ENCODE assay signal across 1 cellular context in the genomic region with DNA sequence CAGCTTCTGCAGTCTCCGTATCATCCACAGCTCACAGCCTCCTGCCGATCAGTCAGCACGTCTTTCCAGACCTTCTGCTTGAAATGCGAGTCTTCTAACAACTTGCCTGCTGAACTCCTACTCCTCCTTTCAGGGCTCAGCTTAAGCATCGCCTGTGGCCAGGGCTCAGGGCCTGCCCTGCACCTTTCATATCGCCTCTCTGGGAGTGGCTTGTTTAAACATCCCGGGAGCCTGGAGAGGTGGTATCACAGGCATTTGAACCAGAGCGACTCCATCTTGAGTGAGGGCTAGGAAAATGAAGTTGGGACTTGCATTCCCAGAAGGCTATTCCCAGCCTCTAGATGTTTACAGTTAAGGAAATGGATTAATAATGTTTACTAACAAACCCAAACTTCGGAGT.
TF ChIP-seq lines count a peak whose summit lies in the region.

No MANE protein-coding gene starts in this region.

TF ChIP-seq in K562, 482 proteins besides CTCF, POLR2A, EP300 and RAD21 (continued from another document and continues in another):
- TF ChIP-seq, protein P1, sequence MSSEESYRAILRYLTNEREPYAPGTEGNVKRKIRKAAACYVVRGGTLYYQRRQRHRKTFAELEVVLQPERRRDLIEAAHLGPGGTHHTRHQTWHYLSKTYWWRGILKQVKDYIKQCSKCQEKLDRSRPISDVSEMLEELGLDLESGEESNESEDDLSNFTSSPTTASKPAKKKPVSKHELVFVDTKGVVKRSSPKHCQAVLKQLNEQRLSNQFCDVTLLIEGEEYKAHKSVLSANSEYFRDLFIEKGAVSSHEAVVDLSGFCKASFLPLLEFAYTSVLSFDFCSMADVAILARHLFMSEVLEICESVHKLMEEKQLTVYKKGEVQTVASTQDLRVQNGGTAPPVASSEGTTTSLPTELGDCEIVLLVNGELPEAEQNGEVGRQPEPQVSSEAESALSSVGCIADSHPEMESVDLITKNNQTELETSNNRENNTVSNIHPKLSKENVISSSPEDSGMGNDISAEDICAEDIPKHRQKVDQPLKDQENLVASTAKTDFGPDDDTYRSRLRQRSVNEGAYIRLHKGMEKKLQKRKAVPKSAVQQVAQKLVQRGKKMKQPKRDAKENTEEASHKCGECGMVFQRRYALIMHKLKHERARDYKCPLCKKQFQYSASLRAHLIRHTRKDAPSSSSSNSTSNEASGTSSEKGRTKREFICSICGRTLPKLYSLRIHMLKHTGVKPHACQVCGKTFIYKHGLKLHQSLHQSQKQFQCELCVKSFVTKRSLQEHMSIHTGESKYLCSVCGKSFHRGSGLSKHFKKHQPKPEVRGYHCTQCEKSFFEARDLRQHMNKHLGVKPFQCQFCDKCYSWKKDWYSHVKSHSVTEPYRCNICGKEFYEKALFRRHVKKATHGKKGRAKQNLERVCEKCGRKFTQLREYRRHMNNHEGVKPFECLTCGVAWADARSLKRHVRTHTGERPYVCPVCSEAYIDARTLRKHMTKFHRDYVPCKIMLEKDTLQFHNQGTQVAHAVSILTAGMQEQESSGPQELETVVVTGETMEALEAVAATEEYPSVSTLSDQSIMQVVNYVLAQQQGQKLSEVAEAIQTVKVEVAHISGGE (CRISPR knock-in tag; IDR thresholded peaks at IDR 0.05) = peak in 1 of 3 experiments; percentile 17; a peak in 1 of 6 replicates
- TF ChIP-seq ZKSCAN1 (IDR thresholded peaks at IDR 0.05; ENCODE audit: low read depth, low read length) (no peak), E2F1 (CRISPR knock-in tag; IDR thresholded peaks at IDR 0.05) (no peak), GATAD2A (IDR thresholded peaks at IDR 0.05) (no peak), ZNF551 (CRISPR knock-in tag; IDR thresholded peaks at IDR 0.05) (no peak), HDGF (IDR thresholded peaks at IDR 0.05) (no peak), EP400 (IDR thresholded peaks at IDR 0.05) (no peak), SNIP1 (IDR thresholded peaks at IDR 0.05; ENCODE audit: low read depth) (no peak), ZNF561 (CRISPR knock-in tag; conservative IDR thresholded peaks at IDR 0.05) (peak; percentile 66; the same call in 1 of the 2 replicates), SRF (CRISPR knock-in tag; IDR thresholded peaks at IDR 0.05) (0 out of 4 replicates have a peak, but pooled peaks of 1 of the 2 experiments have one; percentile 36), KLF16 (IDR thresholded peaks at IDR 0.05) (no peak), SPI1 (IDR thresholded peaks at IDR 0.05; ENCODE audit: borderline replicate concordance, low read depth, low read length) (no peak), GATAD2B (IDR thresholded peaks at IDR 0.05; ENCODE audit: borderline replicate concordance) (no peak), RBM15 (IDR thresholded peaks at IDR 0.05; ENCODE audit: insufficient read depth, low read length) (no peak), ZSCAN29 (IDR thresholded peaks at IDR 0.05) (no peak), MYBL2 (IDR thresholded peaks at IDR 0.05; ENCODE audit: low read depth) (no peak), MYBL2 (CRISPR knock-in tag; IDR thresholded peaks at IDR 0.05; ENCODE audit: borderline replicate concordance) (no peak), ZC3H8 (IDR thresholded peaks at IDR 0.05) (no peak), ZNF696 (CRISPR knock-in tag; conservative IDR thresholded peaks at IDR 0.05) (0 out of 2 replicates have a peak, but pooled peaks have one; percentile 31), POU5F1 (IDR thresholded peaks at IDR 0.05; ENCODE audit: borderline replicate concordance, low read depth, low read length, partially characterized antibody) (no peak), DEAF1 (CRISPR knock-in tag; IDR thresholded peaks at IDR 0.05) (peak; percentile 36; the same call in 1 of the 2 replicates), MTA3 (IDR thresholded peaks at IDR 0.05; ENCODE audit: borderline replicate concordance) (no peak), CREB5 (CRISPR knock-in tag; IDR thresholded peaks at IDR 0.05) (no peak), ESRRA (IDR thresholded peaks at IDR 0.05; ENCODE audit: borderline replicate concordance, low read depth) (no peak), ZNF347 (CRISPR knock-in tag; IDR thresholded peaks at IDR 0.05; ENCODE audit: low read depth) (no peak), ZBTB12 (CRISPR knock-in tag; IDR thresholded peaks at IDR 0.05) (peak; percentile 81), BRD4 (IDR thresholded peaks at IDR 0.05) (no peak), ZNF134 (CRISPR knock-in tag; conservative IDR thresholded peaks at IDR 0.05) (peak; percentile 78), XRCC5 (IDR thresholded peaks at IDR 0.05; ENCODE audit: low read depth, low read length) (no peak), RHOXF2B (CRISPR knock-in tag; conservative IDR thresholded peaks at IDR 0.05) (no peak), MTA1 (IDR thresholded peaks at IDR 0.05; ENCODE audit: borderline replicate concordance) (no peak)
- TF ChIP-seq, protein P2, sequence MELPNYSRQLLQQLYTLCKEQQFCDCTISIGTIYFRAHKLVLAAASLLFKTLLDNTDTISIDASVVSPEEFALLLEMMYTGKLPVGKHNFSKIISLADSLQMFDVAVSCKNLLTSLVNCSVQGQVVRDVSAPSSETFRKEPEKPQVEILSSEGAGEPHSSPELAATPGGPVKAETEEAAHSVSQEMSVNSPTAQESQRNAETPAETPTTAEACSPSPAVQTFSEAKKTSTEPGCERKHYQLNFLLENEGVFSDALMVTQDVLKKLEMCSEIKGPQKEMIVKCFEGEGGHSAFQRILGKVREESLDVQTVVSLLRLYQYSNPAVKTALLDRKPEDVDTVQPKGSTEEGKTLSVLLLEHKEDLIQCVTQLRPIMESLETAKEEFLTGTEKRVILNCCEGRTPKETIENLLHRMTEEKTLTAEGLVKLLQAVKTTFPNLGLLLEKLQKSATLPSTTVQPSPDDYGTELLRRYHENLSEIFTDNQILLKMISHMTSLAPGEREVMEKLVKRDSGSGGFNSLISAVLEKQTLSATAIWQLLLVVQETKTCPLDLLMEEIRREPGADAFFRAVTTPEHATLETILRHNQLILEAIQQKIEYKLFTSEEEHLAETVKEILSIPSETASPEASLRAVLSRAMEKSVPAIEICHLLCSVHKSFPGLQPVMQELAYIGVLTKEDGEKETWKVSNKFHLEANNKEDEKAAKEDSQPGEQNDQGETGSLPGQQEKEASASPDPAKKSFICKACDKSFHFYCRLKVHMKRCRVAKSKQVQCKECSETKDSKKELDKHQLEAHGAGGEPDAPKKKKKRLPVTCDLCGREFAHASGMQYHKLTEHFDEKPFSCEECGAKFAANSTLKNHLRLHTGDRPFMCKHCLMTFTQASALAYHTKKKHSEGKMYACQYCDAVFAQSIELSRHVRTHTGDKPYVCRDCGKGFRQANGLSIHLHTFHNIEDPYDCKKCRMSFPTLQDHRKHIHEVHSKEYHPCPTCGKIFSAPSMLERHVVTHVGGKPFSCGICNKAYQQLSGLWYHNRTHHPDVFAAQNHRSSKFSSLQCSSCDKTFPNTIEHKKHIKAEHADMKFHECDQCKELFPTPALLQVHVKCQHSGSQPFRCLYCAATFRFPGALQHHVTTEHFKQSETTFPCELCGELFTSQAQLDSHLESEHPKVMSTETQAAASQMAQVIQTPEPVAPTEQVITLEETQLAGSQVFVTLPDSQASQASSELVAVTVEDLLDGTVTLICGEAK (IDR thresholded peaks at IDR 0.05) = no peak
- TF ChIP-seq, protein P2 (CRISPR knock-in tag; IDR thresholded peaks at IDR 0.05) = no peak
- TF ChIP-seq, protein P3, sequence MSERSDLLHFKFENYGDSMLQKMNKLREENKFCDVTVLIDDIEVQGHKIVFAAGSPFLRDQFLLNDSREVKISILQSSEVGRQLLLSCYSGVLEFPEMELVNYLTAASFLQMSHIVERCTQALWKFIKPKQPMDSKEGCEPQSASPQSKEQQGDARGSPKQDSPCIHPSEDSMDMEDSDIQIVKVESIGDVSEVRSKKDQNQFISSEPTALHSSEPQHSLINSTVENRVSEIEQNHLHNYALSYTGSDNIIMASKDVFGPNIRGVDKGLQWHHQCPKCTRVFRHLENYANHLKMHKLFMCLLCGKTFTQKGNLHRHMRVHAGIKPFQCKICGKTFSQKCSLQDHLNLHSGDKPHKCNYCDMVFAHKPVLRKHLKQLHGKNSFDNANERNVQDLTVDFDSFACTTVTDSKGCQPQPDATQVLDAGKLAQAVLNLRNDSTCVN (CRISPR knock-in tag; IDR thresholded peaks at IDR 0.05) = peak; percentile 53; the same call in 1 of the 2 replicates
- TF ChIP-seq, protein P4, sequence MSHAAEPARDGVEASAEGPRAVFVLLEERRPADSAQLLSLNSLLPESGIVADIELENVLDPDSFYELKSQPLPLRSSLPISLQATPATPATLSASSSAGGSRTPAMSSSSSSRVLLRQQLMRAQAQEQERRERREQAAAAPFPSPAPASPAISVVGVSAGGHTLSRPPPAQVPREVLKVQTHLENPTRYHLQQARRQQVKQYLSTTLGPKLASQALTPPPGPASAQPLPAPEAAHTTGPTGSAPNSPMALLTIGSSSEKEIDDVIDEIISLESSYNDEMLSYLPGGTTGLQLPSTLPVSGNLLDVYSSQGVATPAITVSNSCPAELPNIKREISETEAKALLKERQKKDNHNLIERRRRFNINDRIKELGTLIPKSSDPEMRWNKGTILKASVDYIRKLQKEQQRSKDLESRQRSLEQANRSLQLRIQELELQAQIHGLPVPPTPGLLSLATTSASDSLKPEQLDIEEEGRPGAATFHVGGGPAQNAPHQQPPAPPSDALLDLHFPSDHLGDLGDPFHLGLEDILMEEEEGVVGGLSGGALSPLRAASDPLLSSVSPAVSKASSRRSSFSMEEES (CRISPR knock-in tag; IDR thresholded peaks at IDR 0.05) = peak; percentile 42; the same call in 1 of the 2 replicates
- TF ChIP-seq, protein P5, sequence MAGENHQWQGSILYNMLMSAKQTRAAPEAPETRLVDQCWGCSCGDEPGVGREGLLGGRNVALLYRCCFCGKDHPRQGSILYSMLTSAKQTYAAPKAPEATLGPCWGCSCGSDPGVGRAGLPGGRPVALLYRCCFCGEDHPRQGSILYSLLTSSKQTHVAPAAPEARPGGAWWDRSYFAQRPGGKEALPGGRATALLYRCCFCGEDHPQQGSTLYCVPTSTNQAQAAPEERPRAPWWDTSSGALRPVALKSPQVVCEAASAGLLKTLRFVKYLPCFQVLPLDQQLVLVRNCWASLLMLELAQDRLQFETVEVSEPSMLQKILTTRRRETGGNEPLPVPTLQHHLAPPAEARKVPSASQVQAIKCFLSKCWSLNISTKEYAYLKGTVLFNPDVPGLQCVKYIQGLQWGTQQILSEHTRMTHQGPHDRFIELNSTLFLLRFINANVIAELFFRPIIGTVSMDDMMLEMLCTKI (IDR thresholded peaks at IDR 0.05; ENCODE audit: partially characterized antibody) = no peak
